Comparison of ENCODE assay signal across 8 cellular contexts in the genomic region with DNA sequence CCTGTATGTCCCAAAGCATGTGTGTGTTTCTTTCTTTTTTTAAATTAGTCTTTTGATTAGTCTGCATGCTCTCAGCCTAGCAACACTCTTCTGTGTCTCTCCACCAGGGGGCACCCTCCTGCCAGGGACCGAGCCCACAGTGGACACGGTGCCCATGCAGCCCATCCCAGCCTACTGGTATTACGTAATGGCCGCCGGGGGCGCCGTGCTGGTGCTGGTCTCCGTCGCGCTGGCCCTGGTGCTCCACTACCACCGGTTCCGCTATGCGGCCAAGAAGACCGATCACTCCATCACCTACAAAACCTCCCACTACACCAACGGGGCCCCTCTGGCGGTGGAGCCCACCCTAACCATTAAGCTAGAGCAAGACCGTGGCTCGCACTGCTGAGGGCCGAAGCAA.
DNase-seq lines count a peak whose midpoint lies in the region; ATAC-seq, FAIRE-seq and TF ChIP-seq lines count a peak whose summit lies in the region.

No MANE protein-coding gene starts in this region.

- H3K27ac ChIP-seq in hepatocyte, result no peak overlapping the region

- H3K9me2 ChIP-seq in hepatocyte (replicated peaks; ENCODE audit: insufficient read depth), result no peaks in the 10 kb centered on the region

- DNase-seq in AG08396 (ENCODE audit: low spot score) (peak; percentile 32), GM12891 (ENCODE audit: insufficient read length, low spot score) (peak; percentile 24), hepatocyte (ENCODE audit: low spot score) (peak; percentile 48), NCI-H187 treated with DMSO at 0.1 percent for 48 hours (lab: John Stamatoyannopoulos, UW) (no peak)
- DNase-seq in activated CD8-positive, alpha-beta memory T cell treated with anti-CD3 and anti-CD28 coated beads, Interleukin-2, amount 50 U/mL, for 48 hours, result peak; percentile 78
- DNase-seq in stimulated activated CD8-positive, alpha-beta memory T cell treated with anti-CD3 and anti-CD28 coated beads, Interleukin-4, amount 100 ng/mL, for 48 hours, result peak; percentile 71

- H2AFZ ChIP-seq in hepatocyte, result no peak overlapping the region

- no peaks in the 10 kb centered on the region for H3K79me2 ChIP-seq in hepatocyte

- H3K27me3 ChIP-seq in hepatocyte, result no peaks in the 10 kb centered on the region

- FAIRE-seq in GM12891 (lab: Jason Lieb, UNC), result no peak

- TF ChIP-seq CTCF in hepatocyte (IDR thresholded peaks at IDR 0.05; ENCODE audit: poor library complexity), result peak; percentile 47

- no peaks in the 10 kb centered on the region for H3K9me3 ChIP-seq in hepatocyte (ENCODE audit: low read depth)

- TF ChIP-seq POLR2A in GM12891 (IDR thresholded peaks at IDR 0.05; ENCODE audit: low read depth, low read length), result no peak

- ATAC-seq in GM19395 (IDR thresholded peaks at IDR 0.05; ENCODE audit: unreplicated experiment), result no peak

- H3K4me2 ChIP-seq in hepatocyte, result no peak overlapping the region

- no peak overlapping the region for H3K4me3 ChIP-seq in hepatocyte

- peaks cover 12% of the 10 kb centered on the region for H3K4me1 ChIP-seq in hepatocyte (ENCODE audit: insufficient read depth)

- no peaks in the 10 kb centered on the region for H4K20me1 ChIP-seq in hepatocyte (ENCODE audit: insufficient read depth, poor library complexity, severe bottlenecking)

- TF ChIP-seq EP300 in Ishikawa (IDR thresholded peaks at IDR 0.05; ENCODE audit: borderline replicate concordance), result no peak

- no peaks in the 10 kb centered on the region for H3K36me3 ChIP-seq in hepatocyte (replicated peaks; ENCODE audit: insufficient read depth, low read depth)

- 69% methylated on average over 19 of the region's 19 CpGs for WGBS in hepatocyte (ENCODE audit: low lambda C conversion rate, missing lambda C conversion rate)

- peak; percentile 87 for TF ChIP-seq RAD21 in Ishikawa (IDR thresholded peaks at IDR 0.05; ENCODE audit: low read depth)

TF ChIP-seq in GM12891, 5 proteins besides CTCF, POLR2A, EP300 and RAD21:
- no peak for TF ChIP-seq POU2F2 (IDR thresholded peaks at IDR 0.05; ENCODE audit: low read depth, low read length)
- TF ChIP-seq POLR2AphosphoS5 (IDR thresholded peaks at IDR 0.05; ENCODE audit: low read depth, low read length), result no peak
- TF ChIP-seq TAF1 (IDR thresholded peaks at IDR 0.05; ENCODE audit: low read depth, low read length), result no peak
- no peak for TF ChIP-seq SPI1 (IDR thresholded peaks at IDR 0.05; ENCODE audit: low read depth, low read length)
- TF ChIP-seq PAX5 (IDR thresholded peaks at IDR 0.05; ENCODE audit: insufficient read depth, low read length, severe bottlenecking), result no peak
TF ChIP-seq in GM12891: peak in this region for 0.

TF ChIP-seq in Ishikawa, 13 proteins besides CTCF, POLR2A, EP300 and RAD21:
- TF ChIP-seq TEAD4 (IDR thresholded peaks at IDR 0.05) (no peak), CEBPB (IDR thresholded peaks at IDR 0.05) (peak; percentile 81; the same call in 1 of the 2 replicates), EGR1 (IDR thresholded peaks at IDR 0.05) (no peak), YY1 (IDR thresholded peaks at IDR 0.05; ENCODE audit: low read depth) (peak; percentile 45; the same call in 1 of the 2 replicates), ZBTB7A (IDR thresholded peaks at IDR 0.05; ENCODE audit: low read depth) (0 out of 2 replicates have a peak, but pooled peaks have one; percentile 42)
- TF ChIP-seq, protein P1, sequence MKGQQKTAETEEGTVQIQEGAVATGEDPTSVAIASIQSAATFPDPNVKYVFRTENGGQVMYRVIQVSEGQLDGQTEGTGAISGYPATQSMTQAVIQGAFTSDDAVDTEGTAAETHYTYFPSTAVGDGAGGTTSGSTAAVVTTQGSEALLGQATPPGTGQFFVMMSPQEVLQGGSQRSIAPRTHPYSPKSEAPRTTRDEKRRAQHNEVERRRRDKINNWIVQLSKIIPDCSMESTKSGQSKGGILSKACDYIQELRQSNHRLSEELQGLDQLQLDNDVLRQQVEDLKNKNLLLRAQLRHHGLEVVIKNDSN (IDR thresholded peaks at IDR 0.05), result no peak
